ENCODE assay signal across 19 cellular contexts in genomic region chr3:51276046-51276445, GRCh38.
DNase-seq lines count a peak whose midpoint lies in the region; ATAC-seq, FAIRE-seq and TF ChIP-seq lines count a peak whose summit lies in the region.
"Had no signal": no experiment of that assay in that cellular context is flagged by ENCODE, and none has a peak within 500 bp of the region (broad histone marks: within the 10 kb centered on the region; RNA-seq: fewer than 3 reads in every experiment).

No MANE protein-coding gene starts in this region.

- peaks cover 17% of the 10 kb centered on the region for H3K27me3 Mint-ChIP-seq in T-helper 17 cell
- H3K27me3 Mint-ChIP-seq in activated CD8-positive, alpha-beta T cell treated with anti-CD3 and anti-CD28 coated beads for 36 hours: no peaks in the 10 kb centered on the region

- POLR2A ChIA-PET in activated CD8-positive, alpha-beta T cell treated with anti-CD3 and anti-CD28 coated beads for 36 hours (lab: Charles Lee): interaction anchor here (0.6 kb wide), 1 partner anchor 281 kb away, joined by 3 read pairs; no protein-coding TSS in a partner anchor

- no peaks in the 10 kb centered on the region for H3K9me3 ChIP-seq in T-helper 17 cell (ENCODE audit: control insufficient read depth, low read length, poor library complexity, severe bottlenecking)
- H3K9me3 ChIP-seq: BE2C, Caco-2 had no signal

- peaks cover 8% of the 10 kb centered on the region for H3K4me1 Mint-ChIP-seq in T-helper 17 cell
- H3K4me1 Mint-ChIP-seq in activated CD8-positive, alpha-beta T cell treated with anti-CD3 and anti-CD28 coated beads for 36 hours (ENCODE audit: low read depth): peaks cover 23% of the 10 kb centered on the region
- H3K4me1 Mint-ChIP-seq: GM23338 had no signal

- no peaks in the 10 kb centered on the region for H3K9me3 Mint-ChIP-seq in activated CD8-positive, alpha-beta T cell treated with anti-CD3 and anti-CD28 coated beads for 36 hours
- H3K9me3 Mint-ChIP-seq: CD4-positive, CD25-positive, alpha-beta regulatory T cell; GM23338; IgD-negative memory B cell had no signal

- ATAC-seq in T-helper 17 cell (no peak), HG02642 (IDR thresholded peaks at IDR 0.05; ENCODE audit: poor library complexity, unreplicated experiment) (no peak)
- no peak for ATAC-seq in activated CD8-positive, alpha-beta T cell treated with anti-CD3 and anti-CD28 coated beads for 36 hours
- ATAC-seq: GM23338 had no signal

- FAIRE-seq in D721Med (lab: Jason Lieb, UNC): no peak
- FAIRE-seq: GM12892, GM18507, H54, HTR-8/SVneo had no signal

- DNase-seq in NCI-H2171 treated with DMSO at 0.1 percent for 48 hours (lab: John Stamatoyannopoulos, UW): peak; percentile 19
- no peak for DNase-seq in NCI-H2171 (lab: John Stamatoyannopoulos, UW)
- no peak for DNase-seq in D721Med (ENCODE audit: insufficient read length, low spot score)
- DNase-seq in T-helper 17 cell: no peak
- DNase-seq in pons (ENCODE audit: low spot score): peak; percentile 38
- no peak for DNase-seq in activated CD8-positive, alpha-beta T cell treated with anti-CD3 and anti-CD28 coated beads for 36 hours
- DNase-seq: BE2C; Caco-2; CD4-positive, CD25-positive, alpha-beta regulatory T cell; GDM1; HCEC 1CT; KBM-7 had no signal

- peak; percentile 43 for TF ChIP-seq CTCF in D721Med (IDR thresholded peaks at IDR 0.05; ENCODE audit: insufficient read depth, missing control alignments)
- no peak for TF ChIP-seq CTCF in activated CD8-positive, alpha-beta T cell treated with anti-CD3 and anti-CD28 coated beads for 36 hours (IDR thresholded peaks at IDR 0.05)

- H3K4me3 Mint-ChIP-seq in T-helper 17 cell: no peak overlapping the region
- H3K4me3 Mint-ChIP-seq in activated CD8-positive, alpha-beta T cell treated with anti-CD3 and anti-CD28 coated beads for 36 hours: no peak overlapping the region
- H3K4me3 Mint-ChIP-seq: CD4-positive, CD25-positive, alpha-beta regulatory T cell; GM23338; IgD-negative memory B cell had no signal

- H3K27ac Mint-ChIP-seq in T-helper 17 cell: peak overlapping the region; percentile 63
- H3K27ac Mint-ChIP-seq in activated CD8-positive, alpha-beta T cell treated with anti-CD3 and anti-CD28 coated beads for 36 hours: no peak overlapping the region
- H3K27ac Mint-ChIP-seq: GM23338, IgD-negative memory B cell had no signal

- CTCF ChIA-PET in activated CD8-positive, alpha-beta T cell treated with anti-CD3 and anti-CD28 coated beads for 36 hours (lab: Charles Lee): interaction anchor here (0.7 to 1.5 kb wide), 2 partner anchors 427 to 660 kb away, joined by 3 to 4 read pairs; no protein-coding TSS in a partner anchor

- H3K36me3 Mint-ChIP-seq in T-helper 17 cell (ENCODE audit: low read depth): peaks cover 2% of the 10 kb centered on the region
- no peaks in the 10 kb centered on the region for H3K36me3 Mint-ChIP-seq in activated CD8-positive, alpha-beta T cell treated with anti-CD3 and anti-CD28 coated beads for 36 hours (ENCODE audit: low read depth)
- H3K36me3 Mint-ChIP-seq: CD4-positive, CD25-positive, alpha-beta regulatory T cell; IgD-negative memory B cell had no signal

- intact Hi-C loops in activated CD8-positive, alpha-beta T cell treated with anti-CD3 and anti-CD28 coated beads for 36 hours (cut with micrococcal nuclease): no loop called here

Comparison
In these comparisons a context has a peak if more than half of its experiments do, and no peak if none do; other contexts are left out.
1. DNase-seq: peak in NCI-H2171 treated with DMSO at 0.1 percent for 48 hours (single experiment) and pons (single experiment); none in NCI-H2171 (single experiment), D721Med (single experiment), T-helper 17 cell (0 of 3) and activated CD8-positive, alpha-beta T cell treated with anti-CD3 and anti-CD28 coated beads for 36 hours (single experiment).